19 cellular contexts compared by ENCODE assay signal in the genomic region with DNA sequence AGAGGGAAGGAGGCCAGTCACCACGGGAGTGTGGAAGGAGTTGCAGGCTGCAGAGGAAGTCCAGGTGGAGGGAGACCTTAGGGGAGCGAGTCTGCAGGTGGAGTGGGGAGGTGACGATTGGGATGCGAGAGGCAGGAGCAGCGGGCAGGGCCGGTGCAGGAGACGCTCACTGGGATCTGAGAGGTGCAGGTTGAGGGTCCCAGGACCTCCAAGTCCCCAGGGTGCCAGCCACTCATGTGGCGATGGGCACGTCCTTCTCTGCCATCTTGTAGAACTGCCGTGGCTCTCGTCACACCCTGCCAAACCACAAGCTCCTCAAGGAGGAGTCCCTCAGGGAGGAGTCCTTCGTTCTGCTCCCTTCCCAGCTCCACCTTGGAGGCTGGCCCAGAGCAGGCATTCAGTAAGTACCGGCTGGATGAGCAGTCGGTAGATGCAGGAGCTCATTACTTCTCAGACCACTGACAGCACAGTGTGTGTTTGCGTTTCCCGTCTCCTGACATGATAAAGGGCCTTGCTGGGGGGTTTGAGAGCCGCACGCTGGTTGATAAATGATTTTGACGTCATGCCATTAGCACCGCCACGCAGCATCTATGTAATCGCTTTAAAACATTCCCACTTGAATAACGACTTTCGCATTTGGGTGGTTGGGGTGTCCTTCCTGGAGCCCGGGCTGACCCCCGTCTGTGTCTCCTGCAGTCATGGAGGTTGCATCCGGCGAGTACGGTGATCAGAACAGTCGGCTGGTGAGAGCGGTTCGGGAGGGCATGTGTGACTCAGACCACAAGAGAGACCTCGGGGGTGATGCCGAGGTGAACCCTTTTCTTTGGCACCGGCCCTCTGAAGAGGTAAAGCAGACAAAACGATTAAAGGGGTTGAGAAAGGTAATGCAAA. TPM values are rescaled to one million over a fixed set of nuclear protein-coding genes. Genes with fewer than 3 reads are reported as not detected.
DNase-seq lines count a peak whose midpoint lies in the region; ATAC-seq and TF ChIP-seq lines count a peak whose summit lies in the region.
"Had no signal": no experiment of that assay in that cellular context is flagged by ENCODE, and none has a peak within 500 bp of the region (broad histone marks: within the 10 kb centered on the region; RNA-seq: fewer than 3 reads in every experiment).

No MANE protein-coding gene starts in this region.

- peaks cover 0 to 26% (median 0%) of the 10 kb centered on the region in 11 experiments; a peak in 4 of 22 replicates for H3K27me3 ChIP-seq in BLaER1 treated with 17β-estradiol and CSF1 and Interleukin-3, amounts not matched to agents 10 nM and 100 nM

- H3K4me1 ChIP-seq in BLaER1 treated with 17β-estradiol and CSF1 and Interleukin-3, amounts not matched to agents 10 nM and 100 nM, result peaks cover 31 to 55% (median 53%) of the 10 kb centered on the region in 10 experiments

- no peak overlapping the region for H3K27ac ChIP-seq in BLaER1 treated with 17β-estradiol and CSF1 and Interleukin-3, amounts not matched to agents 10 nM and 100 nM
- H3K27ac ChIP-seq: C4-2B had no signal

- H3K9me3 Mint-ChIP-seq in WTC11, result peaks cover 12% of the 10 kb centered on the region
- H3K9me3 Mint-ChIP-seq in effector memory CD8-positive, alpha-beta T cell, result no peaks in the 10 kb centered on the region
- H3K9me3 Mint-ChIP-seq in progenitor cell of endocrine pancreas (ENCODE audit: low read depth), result peaks cover 6% of the 10 kb centered on the region
- no peaks in the 10 kb centered on the region for H3K9me3 Mint-ChIP-seq in activated CD8-positive, alpha-beta memory T cell treated with anti-CD3 and anti-CD28 coated beads, Interleukin-2, amount 10 ng/mL, durations not matched to agents 7 days and 5 days (ENCODE audit: low read depth)
- H3K9me3 Mint-ChIP-seq: CD8-positive, alpha-beta memory T cell had no signal

- H3K4me2 ChIP-seq in BLaER1 treated with 17β-estradiol and CSF1 and Interleukin-3, amounts not matched to agents 10 nM and 100 nM, result peak overlapping the region; percentile 15 to 84 (median 70); a peak in 20 of 22 replicates

- H3K27ac Mint-ChIP-seq in WTC11 (peak overlapping the region; percentile 41; the same call in 1 of the 2 replicates), progenitor cell of endocrine pancreas (no peak overlapping the region)
- H3K27ac Mint-ChIP-seq in effector memory CD8-positive, alpha-beta T cell, result peak overlapping the region; percentile 20 to 23
- no peak overlapping the region for H3K27ac Mint-ChIP-seq in activated CD8-positive, alpha-beta memory T cell treated with anti-CD3 and anti-CD28 coated beads, Interleukin-2, amount 10 ng/mL, durations not matched to agents 7 days and 5 days

- H3K9me3 ChIP-seq in BLaER1 treated with 17β-estradiol and CSF1 and Interleukin-3, amounts not matched to agents 10 nM and 100 nM (replicated peaks in 1 of 11), result peaks cover 0 to 15% (median 6%) of the 10 kb centered on the region in 11 experiments; a peak in 9 of 22 replicates

- no peaks in the 10 kb centered on the region for H3K4me1 Mint-ChIP-seq in WTC11
- H3K4me1 Mint-ChIP-seq in effector memory CD8-positive, alpha-beta T cell (ENCODE audit: low read depth in 2 of 2), result peaks cover 0 to 2% of the 10 kb centered on the region in 2 donors
- peaks cover 3% of the 10 kb centered on the region for H3K4me1 Mint-ChIP-seq in progenitor cell of endocrine pancreas (ENCODE audit: low read depth)
- H3K4me1 Mint-ChIP-seq in activated CD8-positive, alpha-beta memory T cell treated with anti-CD3 and anti-CD28 coated beads, Interleukin-2, amount 10 ng/mL, durations not matched to agents 7 days and 5 days, result peaks cover 24% of the 10 kb centered on the region
- H3K4me1 Mint-ChIP-seq: CD8-positive, alpha-beta memory T cell had no signal

- CTCF ChIA-PET in WTC11 (lab: Charles Lee), result interaction anchor here (1.4 kb wide), 1 partner anchor 22 kb away, joined by 3 read pairs; no protein-coding TSS in a partner anchor
- CTCF ChIA-PET in activated CD8-positive, alpha-beta memory T cell treated with anti-CD3 and anti-CD28 coated beads, Interleukin-2, amount 10 ng/mL, durations not matched to agents 7 days and 5 days (lab: Charles Lee), result interaction anchor here (1.4 to 1.9 kb wide), 2 partner anchors 29 to 123 kb away, joined by 4 read pairs; no protein-coding TSS in a partner anchor

- H3K36me3 ChIP-seq in BLaER1 treated with 17β-estradiol and CSF1 and Interleukin-3, amounts not matched to agents 10 nM and 100 nM, result peaks cover 37 to 94% (median 56%) of the 10 kb centered on the region in 11 experiments

- POLR2A ChIA-PET in WTC11 (lab: Charles Lee), result no interaction called here

- H4K20me1 ChIP-seq in BLaER1 treated with 17β-estradiol and CSF1 and Interleukin-3, amounts not matched to agents 10 nM and 100 nM, result peaks cover 4 to 93% (median 39%) of the 10 kb centered on the region in 11 experiments; a peak in 16 of 22 replicates

- no peak for TF ChIP-seq CTCF in WTC11 (IDR thresholded peaks at IDR 0.05)
- TF ChIP-seq CTCF in progenitor cell of endocrine pancreas (IDR thresholded peaks at IDR 0.05; ENCODE audit: unreplicated experiment), result no peak

- DNase-seq in Daoy (ENCODE audit: low read depth) (peak; percentile 77), WTC11 (ENCODE audit: low spot score) (no peak), progenitor cell of endocrine pancreas (ENCODE audit: low spot score, unreplicated experiment) (no peak), retina (no peak)
- no peak for DNase-seq in effector memory CD8-positive, alpha-beta T cell
- no peak for DNase-seq in activated CD8-positive, alpha-beta memory T cell treated with anti-CD3 and anti-CD28 coated beads, Interleukin-2, amount 10 ng/mL, durations not matched to agents 7 days and 5 days
- DNase-seq: ACHN; Calu3; CD8-positive, alpha-beta memory T cell; H9; NCI-H1092; NCI-H1436 treated with DMSO at 0.1 percent for 48 hours; NCI-H1930; NCI-H510A treated with DMSO at 0.1 percent for 48 hours; NCI-H748 treated with DMSO at 0.1 percent for 48 hours had no signal

- no peak overlapping the region for H3K9ac ChIP-seq in BLaER1 treated with 17β-estradiol and CSF1 and Interleukin-3, amounts not matched to agents 10 nM and 100 nM

- no peaks in the 10 kb centered on the region for H3K27me3 Mint-ChIP-seq in WTC11 (ENCODE audit: low read depth)
- no peaks in the 10 kb centered on the region for H3K27me3 Mint-ChIP-seq in effector memory CD8-positive, alpha-beta T cell
- H3K27me3 Mint-ChIP-seq in progenitor cell of endocrine pancreas, result peaks cover 11% of the 10 kb centered on the region
- no peaks in the 10 kb centered on the region for H3K27me3 Mint-ChIP-seq in activated CD8-positive, alpha-beta memory T cell treated with anti-CD3 and anti-CD28 coated beads, Interleukin-2, amount 10 ng/mL, durations not matched to agents 7 days and 5 days

- H3K36me3 Mint-ChIP-seq in WTC11 (peaks cover 13% of the 10 kb centered on the region), progenitor cell of endocrine pancreas (ENCODE audit: insufficient read depth) (peaks cover 5% of the 10 kb centered on the region)
- peaks cover 45% of the 10 kb centered on the region for H3K36me3 Mint-ChIP-seq in effector memory CD8-positive, alpha-beta T cell (ENCODE audit: insufficient read depth)
- no peaks in the 10 kb centered on the region for H3K36me3 Mint-ChIP-seq in activated CD8-positive, alpha-beta memory T cell treated with anti-CD3 and anti-CD28 coated beads, Interleukin-2, amount 10 ng/mL, durations not matched to agents 7 days and 5 days

- H3K4me3 ChIP-seq in BLaER1 treated with 17β-estradiol and CSF1 and Interleukin-3, amounts not matched to agents 10 nM and 100 nM, result no peak overlapping the region

- no peak overlapping the region for H3K4me3 Mint-ChIP-seq in WTC11
- H3K4me3 Mint-ChIP-seq in effector memory CD8-positive, alpha-beta T cell, result no peak overlapping the region
- H3K4me3 Mint-ChIP-seq in progenitor cell of endocrine pancreas (ENCODE audit: low read depth), result no peak overlapping the region
- no peak overlapping the region for H3K4me3 Mint-ChIP-seq in activated CD8-positive, alpha-beta memory T cell treated with anti-CD3 and anti-CD28 coated beads, Interleukin-2, amount 10 ng/mL, durations not matched to agents 7 days and 5 days
- H3K4me3 Mint-ChIP-seq: H9 had no signal

- ATAC-seq in WTC11, result no peak
- ATAC-seq in effector memory CD8-positive, alpha-beta T cell (replicated peaks), result no peak
- ATAC-seq in GM18511 (IDR thresholded peaks at IDR 0.05; ENCODE audit: unreplicated experiment), result no peak
- no peak for ATAC-seq in activated CD8-positive, alpha-beta memory T cell treated with anti-CD3 and anti-CD28 coated beads, Interleukin-2, amount 10 ng/mL, durations not matched to agents 7 days and 5 days

TF ChIP-seq in WTC11, 78 proteins besides CTCF, POLR2A, EP300 and RAD21 (continues in another document):
- TF ChIP-seq, protein P1, sequence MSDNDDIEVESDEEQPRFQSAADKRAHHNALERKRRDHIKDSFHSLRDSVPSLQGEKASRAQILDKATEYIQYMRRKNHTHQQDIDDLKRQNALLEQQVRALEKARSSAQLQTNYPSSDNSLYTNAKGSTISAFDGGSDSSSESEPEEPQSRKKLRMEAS (CRISPR knock-in tag; IDR thresholded peaks at IDR 0.05), result no peak
- no peak for TF ChIP-seq ZBTB21 (CRISPR knock-in tag; IDR thresholded peaks at IDR 0.05; ENCODE audit: borderline replicate concordance)
- no peak for TF ChIP-seq RELA (CRISPR knock-in tag; IDR thresholded peaks at IDR 0.05; ENCODE audit: borderline replicate concordance)
- TF ChIP-seq JAZF1 (CRISPR knock-in tag; IDR thresholded peaks at IDR 0.05), result no peak
- TF ChIP-seq TP53 (CRISPR knock-in tag; IDR thresholded peaks at IDR 0.05), result no peak
- TF ChIP-seq, protein P2, sequence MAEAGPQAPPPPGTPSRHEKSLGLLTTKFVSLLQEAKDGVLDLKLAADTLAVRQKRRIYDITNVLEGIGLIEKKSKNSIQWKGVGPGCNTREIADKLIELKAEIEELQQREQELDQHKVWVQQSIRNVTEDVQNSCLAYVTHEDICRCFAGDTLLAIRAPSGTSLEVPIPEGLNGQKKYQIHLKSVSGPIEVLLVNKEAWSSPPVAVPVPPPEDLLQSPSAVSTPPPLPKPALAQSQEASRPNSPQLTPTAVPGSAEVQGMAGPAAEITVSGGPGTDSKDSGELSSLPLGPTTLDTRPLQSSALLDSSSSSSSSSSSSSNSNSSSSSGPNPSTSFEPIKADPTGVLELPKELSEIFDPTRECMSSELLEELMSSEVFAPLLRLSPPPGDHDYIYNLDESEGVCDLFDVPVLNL (CRISPR knock-in tag; IDR thresholded peaks at IDR 0.05; ENCODE audit: borderline replicate concordance, low read depth), result no peak
- TF ChIP-seq KAT7 (CRISPR knock-in tag; IDR thresholded peaks at IDR 0.05; ENCODE audit: borderline replicate concordance), result no peak
- TF ChIP-seq ZNF671 (CRISPR knock-in tag; IDR thresholded peaks at IDR 0.05), result no peak

RNA-seq across cellular contexts. Expression of gene TFF3, which starts 27.8 kb away (rescaled TPM):
- total RNA-seq in Daoy (2014; rRNA removed; shearing (Covaris generic)), result 2.4 and 3.4 TPM in 2 replicates
- total RNA-seq in WTC11 (2021) (2.9 to 4.2 TPM (median 3.5 TPM) in 3 replicates), progenitor cell of endocrine pancreas (40.1 and 40.3 TPM in 2 replicates)
- not detected for total RNA-seq in activated CD8-positive, alpha-beta memory T cell treated with anti-CD3 and anti-CD28 coated beads, Interleukin-2, amount 10 ng/mL, durations not matched to agents 7 days and 5 days
- total RNA-seq: Calu3; CD8-positive, alpha-beta memory T cell; OCI-LY7 had no signal

Comparison
In these comparisons a context has a peak if more than half of its experiments do, and no peak if none do; other contexts are left out.
1. H3K27ac Mint-ChIP-seq: peak in WTC11 (single experiment) and effector memory CD8-positive, alpha-beta T cell (2 of 2); none in progenitor cell of endocrine pancreas (single experiment) and activated CD8-positive, alpha-beta memory T cell treated with anti-CD3 and anti-CD28 coated beads, Interleukin-2, amount 10 ng/mL, durations not matched to agents 7 days and 5 days (single experiment).